Comparison of ENCODE assay signal across 1 cellular context in the genomic region with DNA sequence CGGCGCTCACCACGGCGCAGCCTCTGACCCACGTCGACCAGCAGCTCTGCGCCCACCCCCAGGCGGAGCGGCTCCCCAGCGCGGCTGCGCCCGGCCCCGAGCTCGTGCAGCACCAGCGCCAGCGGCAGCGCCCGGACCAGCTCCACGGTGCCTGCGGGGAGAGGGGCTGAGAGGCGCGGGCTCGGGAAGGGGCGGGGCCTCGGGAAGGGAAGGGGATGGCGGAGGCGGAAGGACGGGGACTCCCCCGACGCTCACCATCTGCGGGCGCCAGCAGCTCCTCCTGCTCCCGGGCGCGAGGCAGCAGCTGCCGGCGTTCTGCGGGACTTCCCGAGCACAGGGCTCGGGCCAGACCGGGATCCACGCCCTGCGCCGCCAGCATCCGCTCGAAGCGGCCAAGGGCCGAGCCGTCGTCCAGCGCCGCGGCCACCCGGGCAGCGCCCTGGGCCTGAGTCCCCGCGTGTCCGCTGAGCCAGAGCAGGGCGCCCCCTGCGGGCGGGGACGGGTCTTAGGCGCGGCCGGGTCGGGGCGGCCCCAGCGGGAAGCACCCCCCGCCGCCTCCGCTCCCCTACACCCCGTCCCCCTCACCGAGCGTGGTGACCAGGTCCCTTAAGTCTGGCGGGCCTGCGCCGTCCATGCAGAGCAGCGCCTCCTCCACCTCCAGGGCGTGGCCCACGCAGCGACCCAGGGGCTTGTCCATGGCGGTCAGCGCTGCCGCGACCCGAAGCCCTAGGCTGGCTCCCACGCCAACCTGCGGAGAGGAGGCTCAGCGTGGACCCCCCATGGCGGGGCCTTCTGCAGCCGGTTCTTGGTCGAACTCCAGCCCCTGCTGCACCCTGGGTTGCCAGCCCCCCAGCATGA.
TF ChIP-seq lines count a peak whose summit lies in the region.

No MANE protein-coding gene starts in this region.

TF ChIP-seq in H1, 55 proteins besides CTCF, POLR2A, EP300 and RAD21:
- peak; percentile 7 for TF ChIP-seq ASH2L (IDR thresholded peaks at IDR 0.05; ENCODE audit: low read length)
- TF ChIP-seq SP1 (IDR thresholded peaks at IDR 0.05; ENCODE audit: low read depth, low read length) = no peak
- TF ChIP-seq SAP30 (IDR thresholded peaks at IDR 0.05; ENCODE audit: insufficient read depth, insufficient replicate concordance, low read length) = no peak
- no peak for TF ChIP-seq EGR1 (IDR thresholded peaks at IDR 0.05; ENCODE audit: borderline replicate concordance, low read depth, low read length)
- TF ChIP-seq RXRA (IDR thresholded peaks at IDR 0.05; ENCODE audit: insufficient read depth, low read depth, low read length) = no peak
- peak; percentile 35 to 66; a peak in 1 of 4 replicates for TF ChIP-seq HDAC2 (IDR thresholded peaks at IDR 0.05; ENCODE audit: borderline replicate concordance in 1 of 2, low read depth in 2 of 2, low read length in 2 of 2)
- TF ChIP-seq POU5F1 (IDR thresholded peaks at IDR 0.05; ENCODE audit: low read depth, low read length) = no peak
- no peak for TF ChIP-seq RNF2 (IDR thresholded peaks at IDR 0.05; ENCODE audit: borderline replicate concordance, low read depth, low read length, missing control alignments, poor library complexity, severe bottlenecking)
- no peak for TF ChIP-seq E2F6 (IDR thresholded peaks at IDR 0.05)
- no peak for TF ChIP-seq SIRT6 (IDR thresholded peaks at IDR 0.05; ENCODE audit: low read length)
- no peak for TF ChIP-seq TAF7 (optimal IDR thresholded peaks at IDR 0.05; ENCODE audit: borderline replicate concordance, low read depth, low read length)
- no peak for TF ChIP-seq SP4 (IDR thresholded peaks at IDR 0.05; ENCODE audit: low read length)
- no peak for TF ChIP-seq KDM1A (IDR thresholded peaks at IDR 0.05; ENCODE audit: borderline replicate concordance, low read length)
- no peak for TF ChIP-seq JUN (IDR thresholded peaks at IDR 0.05; ENCODE audit: low read depth, low read length)
- no peak for TF ChIP-seq GTF2F1 (IDR thresholded peaks at IDR 0.05; ENCODE audit: borderline replicate concordance, low read depth, low read length)
- TF ChIP-seq RFX5 (IDR thresholded peaks at IDR 0.05; ENCODE audit: borderline replicate concordance, low read depth, low read length) = no peak
- TF ChIP-seq KDM4A (IDR thresholded peaks at IDR 0.05; ENCODE audit: low read depth, low read length, severe bottlenecking) = peak; percentile 61
- TF ChIP-seq SP2 (IDR thresholded peaks at IDR 0.05; ENCODE audit: low read length) = no peak
- no peak for TF ChIP-seq USF2 (IDR thresholded peaks at IDR 0.05; ENCODE audit: low read length)
- no peak for TF ChIP-seq HDAC6 (IDR thresholded peaks at IDR 0.05; ENCODE audit: low read depth, low read length)
- no peak for TF ChIP-seq SIX5 (IDR thresholded peaks at IDR 0.05; ENCODE audit: low read depth, low read length)
- no peak for TF ChIP-seq ATF2 (IDR thresholded peaks at IDR 0.05; ENCODE audit: low read length)
- no peak for TF ChIP-seq TEAD4 (IDR thresholded peaks at IDR 0.05; ENCODE audit: low read depth, low read length)
- TF ChIP-seq NRF1 (IDR thresholded peaks at IDR 0.05; ENCODE audit: low read depth, low read length) = no peak
- TF ChIP-seq BACH1 (IDR thresholded peaks at IDR 0.05; ENCODE audit: low read length) = peak; percentile 67; the same call in 1 of the 2 replicates
- TF ChIP-seq ZNF274 (IDR thresholded peaks at IDR 0.05; ENCODE audit: borderline replicate concordance, extremely low read depth, low read length) = no peak
- no peak for TF ChIP-seq CEBPB (IDR thresholded peaks at IDR 0.05; ENCODE audit: low read depth, low read length)
- TF ChIP-seq ATF3 (IDR thresholded peaks at IDR 0.05; ENCODE audit: insufficient read depth, low read depth, low read length) = no peak
- no peak for TF ChIP-seq CBX5 (IDR thresholded peaks at IDR 0.05; ENCODE audit: low read depth, low read length)
